ENCODE assay signal across 22 cellular contexts in genomic region chr1:99602404-99602969, GRCh38. TPM values are rescaled to one million over a fixed set of nuclear protein-coding genes. Genes with fewer than 3 reads are reported as not detected.
"Had no signal": no experiment of that assay in that cellular context is flagged by ENCODE, and none has a peak within 500 bp of the region (broad histone marks: within the 10 kb centered on the region; RNA-seq: fewer than 3 reads in every experiment).

No MANE protein-coding gene starts in this region.

- H3K4me3 Mint-ChIP-seq: activated B cell treated with CpG ODN at 0.5 μM for 24 hours; activated CD4-positive, alpha-beta memory T cell treated with anti-CD3 and anti-CD28 coated beads for 36 hours; activated CD4-positive, alpha-beta T cell treated with anti-CD3 and anti-CD28 coated beads, Interleukin-2, amount 10 ng/mL, durations not matched to agents 7 days and 5 days; activated naive CD4-positive, alpha-beta T cell treated with anti-CD3 and anti-CD28 coated beads for 36 hours; activated naive CD8-positive, alpha-beta T cell; activated T-helper 17 cell treated with anti-CD3 and anti-CD28 coated beads, Interleukin-2, amount 50 U/mL, for 72 hours; brain; T-helper 1 cell treated with Interleukin-12 subunit alpha and Interleukin-12 subunit beta and Interleukin-4 antibody, amounts not matched to agents 30 μg/mL and 1 μg/mL, for 36 hours had no signal

- H3K36me3 ChIP-seq: Peyer's patch had no signal

- H3K36me3 Mint-ChIP-seq: activated CD4-positive, alpha-beta memory T cell treated with anti-CD3 and anti-CD28 coated beads for 36 hours; activated naive CD8-positive, alpha-beta T cell; brain had no signal

- H3K9me3 ChIP-seq: Peyer's patch had no signal

- H3K9me3 Mint-ChIP-seq: activated CD4-positive, alpha-beta T cell treated with anti-CD3 and anti-CD28 coated beads, Interleukin-2, amount 10 ng/mL, durations not matched to agents 7 days and 5 days; activated naive CD4-positive, alpha-beta T cell treated with anti-CD3 and anti-CD28 coated beads for 36 hours; activated T-helper 17 cell treated with anti-CD3 and anti-CD28 coated beads, Interleukin-2, amount 50 U/mL, for 72 hours; T-helper 1 cell treated with Interleukin-12 subunit alpha and Interleukin-12 subunit beta and Interleukin-4 antibody, amounts not matched to agents 30 μg/mL and 1 μg/mL, for 36 hours had no signal

- H3K27me3 ChIP-seq: Peyer's patch had no signal

- DNase-seq: activated B cell treated with CpG ODN at 0.5 μM for 24 hours; activated CD4-positive, alpha-beta memory T cell treated with anti-CD3 and anti-CD28 coated beads for 36 hours; activated CD4-positive, alpha-beta T cell treated with anti-CD3 and anti-CD28 coated beads for 1 hour; activated CD4-positive, alpha-beta T cell treated with anti-CD3 and anti-CD28 coated beads, Interleukin-2, amount 10 ng/mL, durations not matched to agents 7 days and 5 days; activated CD8-positive, alpha-beta memory T cell treated with anti-CD3 and anti-CD28 coated beads for 24 hours; activated gamma-delta T cell; activated naive CD4-positive, alpha-beta T cell treated with anti-CD3 and anti-CD28 coated beads for 36 hours; activated T-cell treated with anti-CD3 and anti-CD28 coated beads, Interleukin-2, amount 50 U/mL, for 48 hours; amygdala; NCI-H1105 treated with DMSO at 0.1 percent for 48 hours; NCI-H146; NCI-H187 treated with DMSO at 0.1 percent for 48 hours; NCI-H2081 treated with DMSO at 0.1 percent for 48 hours; NCI-H446; NCI-H524; Peyer's patch; SHP77 treated with DMSO at 0.1 percent for 48 hours had no signal

- H3K27ac ChIP-seq: Peyer's patch, RWPE1 had no signal

- H3K4me1 ChIP-seq: Peyer's patch had no signal

- H3K27ac Mint-ChIP-seq: activated B cell treated with CpG ODN at 0.5 μM for 24 hours; activated CD4-positive, alpha-beta memory T cell treated with anti-CD3 and anti-CD28 coated beads for 36 hours; activated CD4-positive, alpha-beta T cell treated with anti-CD3 and anti-CD28 coated beads, Interleukin-2, amount 10 ng/mL, durations not matched to agents 7 days and 5 days; activated naive CD4-positive, alpha-beta T cell treated with anti-CD3 and anti-CD28 coated beads for 36 hours; activated naive CD8-positive, alpha-beta T cell; activated T-helper 17 cell treated with anti-CD3 and anti-CD28 coated beads, Interleukin-2, amount 50 U/mL, for 72 hours; brain; T-helper 1 cell treated with Interleukin-12 subunit alpha and Interleukin-12 subunit beta and Interleukin-4 antibody, amounts not matched to agents 30 μg/mL and 1 μg/mL, for 36 hours had no signal

- H3K4me3 ChIP-seq: Peyer's patch had no signal

- ATAC-seq: activated T-helper 17 cell treated with anti-CD3 and anti-CD28 coated beads, Interleukin-2, amount 50 U/mL, for 72 hours had no signal

- H3K4me1 Mint-ChIP-seq: activated B cell treated with CpG ODN at 0.5 μM for 24 hours; activated CD4-positive, alpha-beta T cell treated with anti-CD3 and anti-CD28 coated beads, Interleukin-2, amount 10 ng/mL, durations not matched to agents 7 days and 5 days; activated T-helper 17 cell treated with anti-CD3 and anti-CD28 coated beads, Interleukin-2, amount 50 U/mL, for 72 hours had no signal

- H3K27me3 Mint-ChIP-seq: activated B cell treated with CpG ODN at 0.5 μM for 24 hours; activated CD4-positive, alpha-beta memory T cell treated with anti-CD3 and anti-CD28 coated beads for 36 hours; activated CD4-positive, alpha-beta T cell treated with anti-CD3 and anti-CD28 coated beads, Interleukin-2, amount 10 ng/mL, durations not matched to agents 7 days and 5 days; activated T-helper 17 cell treated with anti-CD3 and anti-CD28 coated beads, Interleukin-2, amount 50 U/mL, for 72 hours; brain had no signal

RNA-seq across cellular contexts. Expression of gene PALMD, which starts 43.4 kb away (rescaled TPM):
- total RNA-seq: activated B cell treated with CpG ODN at 0.5 μM for 24 hours; activated CD4-positive, alpha-beta memory T cell treated with anti-CD3 and anti-CD28 coated beads for 36 hours; activated CD4-positive, alpha-beta T cell treated with anti-CD3 and anti-CD28 coated beads, Interleukin-2, amount 10 ng/mL, durations not matched to agents 7 days and 5 days; activated naive CD4-positive, alpha-beta T cell treated with anti-CD3 and anti-CD28 coated beads for 36 hours; activated T-helper 17 cell treated with anti-CD3 and anti-CD28 coated beads, Interleukin-2, amount 50 U/mL, for 72 hours had no signal
